ENCODE assay signal across 1 cellular context in the genomic region with DNA sequence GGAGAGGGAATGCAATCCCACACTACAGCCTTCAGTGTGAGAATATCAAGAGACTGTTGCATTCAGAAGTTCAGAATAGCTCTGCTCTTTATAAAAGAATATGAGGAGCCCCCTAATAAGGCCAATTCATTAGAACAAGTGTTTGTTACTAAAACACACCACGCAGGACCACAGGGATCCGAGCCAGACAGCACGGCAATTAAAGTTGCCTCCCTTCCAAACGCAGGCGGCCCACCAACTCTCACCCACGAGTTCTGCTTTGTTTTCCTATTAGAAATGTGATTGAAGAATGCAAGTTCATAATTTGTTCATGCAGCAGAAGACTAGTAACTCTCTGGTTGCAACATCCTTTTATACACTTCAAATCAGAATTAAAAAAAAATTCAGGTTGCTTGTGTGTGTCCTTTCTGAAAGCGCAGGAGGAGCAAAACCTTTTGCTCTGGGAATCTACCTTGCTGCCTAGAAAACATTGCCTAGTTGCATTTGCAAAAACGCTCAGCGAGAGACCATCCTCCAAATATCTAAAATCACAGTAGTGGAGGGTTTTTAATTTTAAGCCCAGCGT.
TF ChIP-seq lines count a peak whose summit lies in the region.

No MANE protein-coding gene starts in this region.

TF ChIP-seq in H1, 55 proteins besides CTCF, POLR2A, EP300 and RAD21:
- TF ChIP-seq BCL11A (IDR thresholded peaks at IDR 0.05; ENCODE audit: low read depth in 2 of 2, low read length in 2 of 2) (no peak), CBX5 (IDR thresholded peaks at IDR 0.05; ENCODE audit: low read depth, low read length) (no peak), SAP30 (IDR thresholded peaks at IDR 0.05; ENCODE audit: insufficient read depth, insufficient replicate concordance, low read length) (no peak), SP1 (IDR thresholded peaks at IDR 0.05; ENCODE audit: low read depth, low read length) (no peak), CTBP2 (IDR thresholded peaks at IDR 0.05; ENCODE audit: borderline replicate concordance, insufficient read depth, insufficient read length, low read length) (no peak), SRF (IDR thresholded peaks at IDR 0.05; ENCODE audit: low read depth, low read length) (no peak), RBBP5 (IDR thresholded peaks at IDR 0.05; ENCODE audit: borderline replicate concordance, low read depth, low read length) (no peak), TAF7 (optimal IDR thresholded peaks at IDR 0.05; ENCODE audit: borderline replicate concordance, low read depth, low read length) (no peak), KDM1A (IDR thresholded peaks at IDR 0.05; ENCODE audit: borderline replicate concordance, low read length) (no peak), PHF8 (conservative IDR thresholded peaks at IDR 0.05; ENCODE audit: low read depth, low read length) (no peak), RXRA (IDR thresholded peaks at IDR 0.05; ENCODE audit: insufficient read depth, low read depth, low read length) (no peak), HDAC6 (IDR thresholded peaks at IDR 0.05; ENCODE audit: low read depth, low read length) (no peak), ZNF274 (IDR thresholded peaks at IDR 0.05; ENCODE audit: borderline replicate concordance, extremely low read depth, low read length) (no peak)
